In genomic region chr6:159107451-159108260, GRCh38 we compare ENCODE assay signal across 8 cellular contexts.
DNase-seq lines count a peak whose midpoint lies in the region; FAIRE-seq and TF ChIP-seq lines count a peak whose summit lies in the region.

No MANE protein-coding gene starts in this region.

- peak overlapping the region; percentile 58 for H3K4me3 Mint-ChIP-seq in activated CD4-positive, alpha-beta memory T cell treated with anti-CD3 and anti-CD28 coated beads, Interleukin-2, amount 10 ng/mL, durations not matched to agents 7 days and 5 days
- H3K4me3 Mint-ChIP-seq in type B pancreatic cell (no peak overlapping the region), HFFc6 (no peak overlapping the region)

- POLR2A ChIA-PET in activated CD4-positive, alpha-beta memory T cell treated with anti-CD3 and anti-CD28 coated beads, Interleukin-2, amount 10 ng/mL, durations not matched to agents 7 days and 5 days (lab: Charles Lee), result interaction anchor here (0.9 to 10.5 kb wide), 20 partner anchors 9 to 335 kb away, joined by 3 to 239 read pairs (median 4); partner anchors contain the start of genes RSPH3 and TAGAP

- H3K27me3 Mint-ChIP-seq in activated CD4-positive, alpha-beta memory T cell treated with anti-CD3 and anti-CD28 coated beads, Interleukin-2, amount 10 ng/mL, durations not matched to agents 7 days and 5 days, result no peaks in the 10 kb centered on the region
- H3K27me3 Mint-ChIP-seq in type B pancreatic cell (peaks cover 12% of the 10 kb centered on the region), HFFc6 (ENCODE audit: insufficient read depth) (peaks cover 16% of the 10 kb centered on the region)

- no peak overlapping the region for H3K4me3 ChIP-seq in ovary

- no peaks in the 10 kb centered on the region for H3K9me3 ChIP-seq in ovary

- H3K9me3 Mint-ChIP-seq in activated CD4-positive, alpha-beta memory T cell treated with anti-CD3 and anti-CD28 coated beads, Interleukin-2, amount 10 ng/mL, durations not matched to agents 7 days and 5 days, result no peaks in the 10 kb centered on the region
- no peaks in the 10 kb centered on the region for H3K9me3 Mint-ChIP-seq in type B pancreatic cell
- H3K9me3 Mint-ChIP-seq in HFFc6, result no peaks in the 10 kb centered on the region

- peak overlapping the region; percentile 88 for H3K27ac Mint-ChIP-seq in activated CD4-positive, alpha-beta memory T cell treated with anti-CD3 and anti-CD28 coated beads, Interleukin-2, amount 10 ng/mL, durations not matched to agents 7 days and 5 days
- H3K27ac Mint-ChIP-seq in type B pancreatic cell (no peak overlapping the region), HFFc6 (no peak overlapping the region)

- no peak for FAIRE-seq in RCC 7860 (lab: Jason Lieb, UNC)

- TF ChIP-seq CTCF in type B pancreatic cell (conservative IDR thresholded peaks at IDR 0.05), result no peak
- no peak for TF ChIP-seq CTCF in HFFc6 (IDR thresholded peaks at IDR 0.05)
- TF ChIP-seq CTCF in ovary (IDR thresholded peaks at IDR 0.05), result no peak

- TF ChIP-seq POLR2A in ovary (IDR thresholded peaks at IDR 0.05), result no peak

- TF ChIP-seq EP300 in ovary (IDR thresholded peaks at IDR 0.05), result no peak

- CTCF ChIA-PET in activated CD4-positive, alpha-beta memory T cell treated with anti-CD3 and anti-CD28 coated beads, Interleukin-2, amount 10 ng/mL, durations not matched to agents 7 days and 5 days (lab: Charles Lee), result interaction anchor here (0.6 to 9.3 kb wide), 20 partner anchors 11 to 907 kb away, joined by 3 to 410 read pairs (median 4); partner anchors contain the start of genes RSPH3 and TAGAP

- DNase-seq in NK-92 treated with Interleukin-12 subunit alpha and Interleukin-12 subunit beta, amount 100 ng/mL, for 24 hours (lab: John Stamatoyannopoulos, UW), result peak; percentile 79
- DNase-seq in NK-92 (lab: John Stamatoyannopoulos, UW; ENCODE audit: unreplicated experiment) (no peak), germinal center (ENCODE audit: low spot score) (peak; percentile 56), type B pancreatic cell (ENCODE audit: extremely low spot score, unreplicated experiment) (peak; percentile 39), HFFc6 (no peak), ovary (no peak), RCC 7860 (ENCODE audit: low spot score) (no peak)
- DNase-seq in activated CD4-positive, alpha-beta memory T cell treated with anti-CD3 and anti-CD28 coated beads, Interleukin-2, amount 10 ng/mL, durations not matched to agents 7 days and 5 days, result peak; percentile 50

- no peaks in the 10 kb centered on the region for H3K27me3 ChIP-seq in ovary

- no peaks in the 10 kb centered on the region for H3K36me3 Mint-ChIP-seq in activated CD4-positive, alpha-beta memory T cell treated with anti-CD3 and anti-CD28 coated beads, Interleukin-2, amount 10 ng/mL, durations not matched to agents 7 days and 5 days (ENCODE audit: low read depth)
- H3K36me3 Mint-ChIP-seq in type B pancreatic cell, result no peaks in the 10 kb centered on the region
- H3K36me3 Mint-ChIP-seq in HFFc6 (ENCODE audit: low read depth), result no peaks in the 10 kb centered on the region

- H3K27ac ChIP-seq in ovary, result no peak overlapping the region

- no peaks in the 10 kb centered on the region for H3K4me1 ChIP-seq in ovary (ENCODE audit: insufficient read depth)

- 70 to 78% (median 75%) methylated on average over 19 of the region's 19 CpGs for WGBS in ovary, 3 donors

- intact Hi-C loops in ovary (cut with DNase I), result loop anchor here in 1 of 4 donors (10.0 kb wide), 1 partner anchor 103 kb away; the partner anchor contains the start of gene RSPH3

- H3K4me1 Mint-ChIP-seq in activated CD4-positive, alpha-beta memory T cell treated with anti-CD3 and anti-CD28 coated beads, Interleukin-2, amount 10 ng/mL, durations not matched to agents 7 days and 5 days, result peaks cover 68% of the 10 kb centered on the region
- peaks cover 10% of the 10 kb centered on the region for H3K4me1 Mint-ChIP-seq in type B pancreatic cell (ENCODE audit: unreplicated experiment)
- H3K4me1 Mint-ChIP-seq in HFFc6 (ENCODE audit: low read depth), result peaks cover 9% of the 10 kb centered on the region

- H3K36me3 ChIP-seq in ovary, result no peaks in the 10 kb centered on the region

Comparison
In these comparisons a context has a peak if more than half of its experiments do, and no peak if none do; other contexts are left out.
1. DNase-seq: peak in NK-92 treated with Interleukin-12 subunit alpha and Interleukin-12 subunit beta, amount 100 ng/mL, for 24 hours (single experiment), activated CD4-positive, alpha-beta memory T cell treated with anti-CD3 and anti-CD28 coated beads, Interleukin-2, amount 10 ng/mL, durations not matched to agents 7 days and 5 days (single experiment), germinal center (single experiment) and type B pancreatic cell (single experiment); none in NK-92 (single experiment), HFFc6 (single experiment), ovary (0 of 5) and RCC 7860 (single experiment).